Comparison of ENCODE assay signal across 8 cellular contexts in the genomic region with DNA sequence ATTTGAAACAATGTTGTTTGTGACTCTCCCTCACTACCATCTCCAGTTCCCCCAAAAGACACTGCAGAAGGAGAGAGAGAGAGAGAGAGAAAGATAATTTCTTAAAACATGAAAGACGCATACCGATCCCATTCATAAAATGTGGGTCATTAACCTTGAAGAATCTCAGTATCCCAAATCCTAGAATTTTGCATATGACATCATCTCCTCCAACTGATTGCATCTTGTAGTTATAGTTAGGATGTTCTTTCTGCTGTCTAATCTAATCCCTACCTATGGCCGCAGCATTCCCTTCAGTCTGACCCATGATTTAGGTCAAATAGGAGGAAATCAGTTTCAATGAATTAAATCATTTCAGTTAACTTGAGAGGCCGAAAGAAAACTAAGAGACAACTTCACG.
"Had no signal": no experiment of that assay in that cellular context is flagged by ENCODE, and none has a peak within 500 bp of the region (broad histone marks: within the 10 kb centered on the region; RNA-seq: fewer than 3 reads in every experiment).

No MANE protein-coding gene starts in this region.

- H3K4me3 ChIP-seq: GM12878 had no signal

- DNase-seq: GDM1, GF-D8 had no signal

- ATAC-seq: GM12878 had no signal

- FAIRE-seq: G401.6, GM12878, GM12891, GM12892, GM18507, GM19239 had no signal
